ENCODE assay signal across 12 cellular contexts in the genomic region with DNA sequence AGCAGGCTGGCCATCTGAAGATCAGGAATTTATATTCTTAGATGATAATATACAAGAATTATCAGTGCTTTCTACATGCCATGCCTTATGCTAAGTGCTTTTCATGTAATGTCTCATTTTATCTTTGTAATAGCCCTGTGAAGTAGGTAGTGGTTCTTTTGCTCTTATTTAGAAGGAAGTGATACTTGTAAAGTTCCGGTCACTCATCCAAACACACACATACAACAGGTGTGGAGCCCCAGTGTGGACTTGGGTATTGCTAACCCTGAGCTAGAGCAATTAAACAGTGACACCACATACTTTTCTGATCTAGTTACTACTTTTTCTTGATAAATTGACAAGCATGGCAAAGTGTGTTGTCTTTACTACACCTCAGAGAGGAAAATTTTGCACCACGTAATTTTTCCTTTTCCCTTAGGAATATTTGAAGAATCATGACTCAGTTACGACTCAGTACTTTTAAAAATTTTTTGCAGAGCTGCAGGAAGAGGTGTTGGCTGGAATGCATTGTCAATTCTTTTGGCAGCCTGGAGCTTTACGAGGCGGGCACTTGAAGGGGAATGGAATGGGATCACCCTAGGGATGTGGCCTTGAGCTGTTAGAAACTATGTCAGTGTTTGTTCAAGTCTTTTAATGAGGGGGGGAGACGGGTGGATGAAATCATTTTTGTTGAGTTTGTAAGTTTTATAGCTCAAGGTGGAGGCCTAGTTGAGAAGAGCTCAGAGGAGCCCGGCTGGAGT.
DNase-seq lines count a peak whose midpoint lies in the region; ATAC-seq and TF ChIP-seq lines count a peak whose summit lies in the region.
"Had no signal": no experiment of that assay in that cellular context is flagged by ENCODE, and none has a peak within 500 bp of the region (broad histone marks: within the 10 kb centered on the region; RNA-seq: fewer than 3 reads in every experiment).

No MANE protein-coding gene starts in this region.

- H3K4me3 ChIP-seq in GM12864 (ENCODE audit: low read depth, low read length) (no peak overlapping the region), RWPE2 (ENCODE audit: severe bottlenecking) (no peak overlapping the region), Karpas-422 (ENCODE audit: low read length) (no peak overlapping the region)
- H3K4me3 ChIP-seq: Peyer's patch had no signal

- TF ChIP-seq CTCF in GM12864 (IDR thresholded peaks at IDR 0.05; ENCODE audit: low read depth, low read length, missing control alignments) = no peak
- no peak for TF ChIP-seq CTCF in RWPE2 (IDR thresholded peaks at IDR 0.05; ENCODE audit: poor library complexity, severe bottlenecking)
- no peak for TF ChIP-seq CTCF in foreskin keratinocyte (conservative IDR thresholded peaks at IDR 0.05)
- TF ChIP-seq CTCF in type B pancreatic cell (conservative IDR thresholded peaks at IDR 0.05) = no peak

- DNase-seq in GM12864 (ENCODE audit: low read depth) (peak; percentile 2), RWPE2 (ENCODE audit: low spot score) (peak; percentile 82), foreskin keratinocyte (peak; percentile 93 to 96), renal cortical epithelial cell (ENCODE audit: low read depth) (peak; percentile 74), type B pancreatic cell (ENCODE audit: extremely low spot score, unreplicated experiment) (no peak), CD1c-positive myeloid dendritic cell (ENCODE audit: extremely low spot score) (no peak), Karpas-422 (no peak)
- DNase-seq: anterior cingulate cortex, midbrain, Peyer's patch had no signal

- H3K4me1 Mint-ChIP-seq in type B pancreatic cell (ENCODE audit: unreplicated experiment) = no peaks in the 10 kb centered on the region
- H3K4me1 Mint-ChIP-seq: stimulated activated memory B cell treated with anti-CD40 and anti-IgM and Interleukin-4, amounts not matched to agents 10 μg/mL and 1 μg/mL and 100 μg/mL, for 72 hours had no signal

- H2AFZ ChIP-seq in Karpas-422 (ENCODE audit: low read length) = no peak overlapping the region

- H3K36me3 ChIP-seq in RWPE2 (ENCODE audit: low read depth) (no peaks in the 10 kb centered on the region), Karpas-422 (ENCODE audit: insufficient read depth, low read length) (no peaks in the 10 kb centered on the region)
- H3K36me3 ChIP-seq: Peyer's patch had no signal

- H3K4me3 Mint-ChIP-seq in type B pancreatic cell = no peak overlapping the region
- H3K4me3 Mint-ChIP-seq: stimulated activated memory B cell treated with anti-CD40 and anti-IgM and Interleukin-4, amounts not matched to agents 10 μg/mL and 1 μg/mL and 100 μg/mL, for 72 hours had no signal

- H3K27me3 ChIP-seq in RWPE2 (ENCODE audit: insufficient read depth, poor library complexity, severe bottlenecking) = no peaks in the 10 kb centered on the region
- no peaks in the 10 kb centered on the region for H3K27me3 ChIP-seq in foreskin keratinocyte
- H3K27me3 ChIP-seq in Karpas-422 (ENCODE audit: low read length) = no peaks in the 10 kb centered on the region
- H3K27me3 ChIP-seq: Peyer's patch had no signal

- peaks cover 4% of the 10 kb centered on the region for H3K9me3 Mint-ChIP-seq in type B pancreatic cell
- H3K9me3 Mint-ChIP-seq: stimulated activated memory B cell treated with anti-CD40 and anti-IgM and Interleukin-4, amounts not matched to agents 10 μg/mL and 1 μg/mL and 100 μg/mL, for 72 hours had no signal

- no peaks in the 10 kb centered on the region for H4K20me1 ChIP-seq in Karpas-422 (ENCODE audit: insufficient read depth, low read depth, low read length)

- H3K4me2 ChIP-seq in Karpas-422 (ENCODE audit: low read depth, low read length, poor library complexity, severe bottlenecking) = no peak overlapping the region

- H3K27ac Mint-ChIP-seq in type B pancreatic cell = no peak overlapping the region
- H3K27ac Mint-ChIP-seq: stimulated activated memory B cell treated with anti-CD40 and anti-IgM and Interleukin-4, amounts not matched to agents 10 μg/mL and 1 μg/mL and 100 μg/mL, for 72 hours had no signal

- no peaks in the 10 kb centered on the region for H3K9me2 ChIP-seq in Karpas-422 (replicated peaks; ENCODE audit: insufficient read depth, low read length)

- ATAC-seq in RWPE2 (ENCODE audit: low read depth) = peak; percentile 99
- peak; percentile 84 for ATAC-seq in foreskin keratinocyte
- no peak for ATAC-seq in GM18870 (IDR thresholded peaks at IDR 0.05; ENCODE audit: unreplicated experiment)
- ATAC-seq: stimulated activated memory B cell treated with anti-CD40 and anti-IgM and Interleukin-4, amounts not matched to agents 10 μg/mL and 1 μg/mL and 100 μg/mL, for 72 hours had no signal

- no peaks in the 10 kb centered on the region for H3K79me2 ChIP-seq in Karpas-422 (ENCODE audit: low read length)

- peak overlapping the region; percentile 91 for H3K27ac ChIP-seq in RWPE2 (ENCODE audit: poor library complexity, severe bottlenecking)
- peak overlapping the region; percentile 34 for H3K27ac ChIP-seq in foreskin keratinocyte
- no peak overlapping the region for H3K27ac ChIP-seq in Karpas-422 (ENCODE audit: low read length)

- no peaks in the 10 kb centered on the region for H3K9me3 ChIP-seq in RWPE2 (ENCODE audit: severe bottlenecking)
- H3K9me3 ChIP-seq in Karpas-422 (ENCODE audit: low read length) = no peaks in the 10 kb centered on the region
- H3K9me3 ChIP-seq: Peyer's patch had no signal

- H3K9ac ChIP-seq in Karpas-422 (ENCODE audit: low read length) = no peak overlapping the region

- H3K27me3 Mint-ChIP-seq in type B pancreatic cell = peaks cover 4% of the 10 kb centered on the region

- no peaks in the 10 kb centered on the region for H3K36me3 Mint-ChIP-seq in type B pancreatic cell
- H3K36me3 Mint-ChIP-seq: stimulated activated memory B cell treated with anti-CD40 and anti-IgM and Interleukin-4, amounts not matched to agents 10 μg/mL and 1 μg/mL and 100 μg/mL, for 72 hours had no signal

- H3K4me1 ChIP-seq in RWPE2 (ENCODE audit: insufficient read depth, poor library complexity, severe bottlenecking) (peaks cover 37% of the 10 kb centered on the region), foreskin keratinocyte (peaks cover 28% of the 10 kb centered on the region), Karpas-422 (ENCODE audit: low read length) (no peaks in the 10 kb centered on the region)
- H3K4me1 ChIP-seq: Peyer's patch had no signal

Comparison
In these comparisons a context has a peak if more than half of its experiments do, and no peak if none do; other contexts are left out.
1. DNase-seq: peak in GM12864 (single experiment), RWPE2 (single experiment), foreskin keratinocyte (2 of 2) and renal cortical epithelial cell (single experiment); none in type B pancreatic cell (single experiment), CD1c-positive myeloid dendritic cell (single experiment) and Karpas-422 (single experiment).